In genomic region chr6:127458817-127459216, GRCh38 we compare ENCODE assay signal across 2 cellular contexts.
TF ChIP-seq lines count a peak whose summit lies in the region.

No MANE protein-coding gene starts in this region.

TF ChIP-seq in liver, 16 proteins besides CTCF, POLR2A, EP300 and RAD21 (continued from another document):
- TF ChIP-seq REST (IDR thresholded peaks at IDR 0.05), result no peak
- no peak for TF ChIP-seq SP1 (IDR thresholded peaks at IDR 0.05)
- TF ChIP-seq NR2F2 (IDR thresholded peaks at IDR 0.05), result no peak
- peak; percentile 30 for TF ChIP-seq YY1 (IDR thresholded peaks at IDR 0.05)
- TF ChIP-seq EGR1 (IDR thresholded peaks at IDR 0.05; ENCODE audit: low read depth in 2 of 2), result peak in 1 of 2 donors; percentile 45
- peak; percentile 21 for TF ChIP-seq MAX (IDR thresholded peaks at IDR 0.05)
- TF ChIP-seq HNF4G (IDR thresholded peaks at IDR 0.05), result peak; percentile 43
- no peak for TF ChIP-seq TAF1 (conservative IDR thresholded peaks at IDR 0.05)
- TF ChIP-seq FOXA1 (IDR thresholded peaks at IDR 0.05), result no peak
- no peak for TF ChIP-seq GABPA (IDR thresholded peaks at IDR 0.05 in 1 of 2, conservative IDR thresholded peaks at IDR 0.05 in 1 of 2)
- TF ChIP-seq RXRA (IDR thresholded peaks at IDR 0.05), result peak; percentile 24 to 25
TF ChIP-seq in liver: peak in this region for 9.

TF ChIP-seq in SK-N-SH treated with all-trans-retinoic acid at 6 μM for 48 hours, 23 proteins besides CTCF, POLR2A, EP300 and RAD21 (continued from another document):
- TF ChIP-seq CSRNP3 (CRISPR knock-in tag; IDR thresholded peaks at IDR 0.05) (no peak), BACH2 (CRISPR knock-in tag; IDR thresholded peaks at IDR 0.05; ENCODE audit: borderline replicate concordance) (no peak), ARNTL (CRISPR knock-in tag; IDR thresholded peaks at IDR 0.05; ENCODE audit: borderline replicate concordance, low read depth) (no peak), TSHZ2 (CRISPR knock-in tag; IDR thresholded peaks at IDR 0.05) (no peak), ZNF8 (CRISPR knock-in tag; IDR thresholded peaks at IDR 0.05) (no peak), CSDC2 (CRISPR knock-in tag; IDR thresholded peaks at IDR 0.05) (no peak), ZFP3 (CRISPR knock-in tag; IDR thresholded peaks at IDR 0.05) (no peak), RARB (CRISPR knock-in tag; IDR thresholded peaks at IDR 0.05) (no peak)
